ENCODE assay signal across 1 cellular context in genomic region chr3:102447272-102447671, GRCh38.
TF ChIP-seq lines count a peak whose summit lies in the region.

No MANE protein-coding gene starts in this region.

TF ChIP-seq in SK-N-SH, 30 proteins besides CTCF, POLR2A, EP300 and RAD21 (continued from another document):
- TF ChIP-seq USF1 (IDR thresholded peaks at IDR 0.05; ENCODE audit: borderline replicate concordance, low read depth) = no peak
- no peak for TF ChIP-seq TEAD4 (IDR thresholded peaks at IDR 0.05; ENCODE audit: borderline replicate concordance, insufficient read depth)
- TF ChIP-seq CHD2 (IDR thresholded peaks at IDR 0.05; ENCODE audit: low read length, partially characterized antibody) = no peak
- TF ChIP-seq GABPA (IDR thresholded peaks at IDR 0.05; ENCODE audit: low read depth) = no peak
- no peak for TF ChIP-seq TCF12 (IDR thresholded peaks at IDR 0.05)
- no peak for TF ChIP-seq JUND (IDR thresholded peaks at IDR 0.05)
